28 cellular contexts compared by ENCODE assay signal in genomic region chr18:49591775-49592174, GRCh38. TPM values are rescaled to one million over a fixed set of nuclear protein-coding genes. Genes with fewer than 3 reads are reported as not detected.
A peak's percentile ranks its signal among the peaks of the same experiment; 100 is the strongest.
DNase-seq lines count a peak whose midpoint lies in the region; ATAC-seq, FAIRE-seq and TF ChIP-seq lines count a peak whose summit lies in the region.
"Had no signal": no experiment of that assay in that cellular context is flagged by ENCODE, and none has a peak within 500 bp of the region (broad histone marks: within the 10 kb centered on the region; RNA-seq: fewer than 3 reads in every experiment).

No MANE protein-coding gene starts in this region.

- no peak for FAIRE-seq in HepG2 (lab: Jason Lieb, UNC)
- peak; percentile 36 for FAIRE-seq in small intestine (lab: Jason Lieb, UNC)
- FAIRE-seq: endothelial cell of umbilical vein had no signal

- POLR2A ChIA-PET in HepG2 (lab: Yijun Ruan, JAX) = no interaction called here
- POLR2A ChIA-PET in MCF 10A (lab: Yijun Ruan, JAX) = interaction anchor here (1.2 kb wide), 1 partner anchor 31 kb away, joined by 3 read pairs; no protein-coding TSS in a partner anchor

- intact Hi-C loops in body of pancreas (cut with DNase I) = no loop called here
- intact Hi-C loops in HepG2 (cut with micrococcal nuclease; ENCODE audit: unreplicated experiment) = no loop called here
- intact Hi-C loops in MCF 10A (cut with micrococcal nuclease) = no loop called here

- no peaks in the 10 kb centered on the region for H3K79me2 ChIP-seq in HepG2 (ENCODE audit: insufficient read depth, low read length)

- BruUV-seq in HepG2 (replicated peaks; lab: Mats Ljungman, UMichigan) = TSS peak; percentile 36
- no TSS peak for BruUV-seq in MCF 10A (replicated peaks; lab: Mats Ljungman, UMichigan)

- no peak overlapping the region for H3K9ac ChIP-seq in HepG2 (ENCODE audit: insufficient read depth, low read depth, low read length)

- H3K9me3 ChIP-seq in body of pancreas (no peaks in the 10 kb centered on the region), HepG2 (ENCODE audit: low read length) (no peaks in the 10 kb centered on the region), small intestine (ENCODE audit: control insufficient read depth, low read depth) (no peaks in the 10 kb centered on the region)
- H3K9me3 ChIP-seq: SJCRH30, upper lobe of right lung had no signal

- H3K27ac ChIP-seq in body of pancreas = peak overlapping the region in 2 of 4 donors; percentile 8 to 17
- H3K27ac ChIP-seq in HepG2 (ENCODE audit: extremely low read length, insufficient read depth, low read length) = no peak overlapping the region
- H3K27ac ChIP-seq in small intestine (ENCODE audit: low read depth in 1 of 2, low read length in 1 of 2) = no peak overlapping the region
- H3K27ac ChIP-seq: SJCRH30, skin epidermis, upper lobe of right lung had no signal

- H3K4me3 Mint-ChIP-seq in MCF 10A (ENCODE audit: unreplicated experiment) = no peak overlapping the region
- H3K4me3 Mint-ChIP-seq: CD4-positive, CD25-positive, alpha-beta regulatory T cell; H9; natural killer cell treated with Interleukin-12 subunit alpha and Interleukin-12 subunit beta and Interleukin-15 and Interleukin-18, amount 100 ng/mL, for 72 hours; T-cell had no signal

- H3K27ac Mint-ChIP-seq in MCF 10A (ENCODE audit: low read depth, unreplicated experiment) = no peak overlapping the region
- H3K27ac Mint-ChIP-seq: activated naive CD4-positive, alpha-beta T cell treated with anti-CD3 and anti-CD28 coated beads, Interleukin-2, amount 50 U/mL, for 72 hours; CD4-positive, CD25-positive, alpha-beta regulatory T cell; H9; natural killer cell treated with Interleukin-12 subunit alpha and Interleukin-12 subunit beta and Interleukin-15 and Interleukin-18, amount 100 ng/mL, for 72 hours; T-cell had no signal

- no peak for TF ChIP-seq RAD21 in HepG2 (CRISPR knock-in tag; IDR thresholded peaks at IDR 0.05)

- H3K27me3 ChIP-seq in body of pancreas (no peaks in the 10 kb centered on the region), HepG2 (ENCODE audit: control insufficient read depth in 1 of 2, insufficient read depth in 2 of 2, low read length in 2 of 2) (no peaks in the 10 kb centered on the region), small intestine (ENCODE audit: control insufficient read depth in 2 of 2, insufficient read depth in 2 of 2, low read length in 2 of 2) (no peaks in the 10 kb centered on the region)
- H3K27me3 ChIP-seq: SJCRH30, upper lobe of right lung had no signal

- TF ChIP-seq CTCF in body of pancreas (IDR thresholded peaks at IDR 0.05) = no peak
- TF ChIP-seq CTCF in HepG2 (CRISPR knock-in tag; IDR thresholded peaks at IDR 0.05) = no peak
- TF ChIP-seq CTCF in MCF 10A (IDR thresholded peaks at IDR 0.05; ENCODE audit: unreplicated experiment) = no peak

- TF ChIP-seq EP300 in HepG2 (IDR thresholded peaks at IDR 0.05; ENCODE audit: low read depth in 2 of 2, low read length in 2 of 2) (no peak), HepG2 (CRISPR knock-in tag; IDR thresholded peaks at IDR 0.05; ENCODE audit: borderline replicate concordance) (no peak)

- no peak overlapping the region for H3K4me2 ChIP-seq in HepG2 (ENCODE audit: low read depth, low read length)

- peak; percentile 31 for DNase-seq in NCI-H1694 treated with DMSO at 0.1 percent for 48 hours (lab: John Stamatoyannopoulos, UW)
- no peak for DNase-seq in NCI-H1694 (lab: John Stamatoyannopoulos, UW)
- DNase-seq in body of pancreas = no peak
- DNase-seq in HepG2 (ENCODE audit: low spot score) = no peak
- DNase-seq in small intestine = peak; percentile 95
- DNase-seq in MCF 10A (ENCODE audit: unreplicated experiment) = no peak
- DNase-seq: 8988T; activated CD4-positive, alpha-beta T cell treated with anti-CD3 and anti-CD28 coated beads, Interleukin-2, amount 50 U/mL, for 1 hour; activated CD4-positive, CD25-positive, alpha-beta regulatory T cell; activated effector memory CD4-positive, alpha-beta T cell treated with Interleukin-2 at 50 U/mL for 16 hours; activated T-cell treated with anti-CD3 and anti-CD28 coated beads, Interleukin-2, amount 50 U/mL, for 1 hour; amygdala; CD4-positive, CD25-positive, alpha-beta regulatory T cell; DMS 273 treated with DMSO at 0.1 percent for 48 hours; H9; MV-4-11; NCI-H1436; NCI-H2107; SJCRH30; stimulated activated naive CD4-positive, alpha-beta T cell; T-cell; upper lobe of right lung had no signal

- TF ChIP-seq POLR2A in body of pancreas (IDR thresholded peaks at IDR 0.05) (no peak), HepG2 (IDR thresholded peaks at IDR 0.05; ENCODE audit: insufficient read depth in 1 of 2, low read depth in 2 of 2, low read length in 2 of 2) (no peak)

- H3K4me1 Mint-ChIP-seq in MCF 10A (ENCODE audit: insufficient read depth, unreplicated experiment) = peaks cover 2% of the 10 kb centered on the region
- H3K4me1 Mint-ChIP-seq: CD4-positive, CD25-positive, alpha-beta regulatory T cell; T-cell had no signal

- H3K36me3 ChIP-seq in body of pancreas (replicated peaks in 1 of 2; ENCODE audit: insufficient read depth in 1 of 2, low read depth in 2 of 2) (no peaks in the 10 kb centered on the region), HepG2 (replicated peaks in 1 of 2; ENCODE audit: control insufficient read depth in 1 of 2, insufficient read depth in 2 of 2, low read length in 2 of 2) (no peaks in the 10 kb centered on the region), small intestine (ENCODE audit: control insufficient read depth in 2 of 2, insufficient read depth in 2 of 2, low read length in 2 of 2) (no peaks in the 10 kb centered on the region)
- H3K36me3 ChIP-seq: SJCRH30, upper lobe of right lung had no signal

- in situ Hi-C loops in HepG2 (cut with HindIII; ENCODE audit: extremely low pct_ligation_motif_present, low pct_unique_long_range_greater_than_20kb) = no loop called here

- H3K4me1 ChIP-seq in body of pancreas = peaks cover 12% of the 10 kb centered on the region
- peaks cover 16% of the 10 kb centered on the region for H3K4me1 ChIP-seq in HepG2 (ENCODE audit: insufficient read depth, low read length)
- no peaks in the 10 kb centered on the region for H3K4me1 ChIP-seq in small intestine (ENCODE audit: control insufficient read depth in 2 of 2, insufficient read depth in 1 of 2, low read depth in 1 of 2, low read length in 1 of 2)
- H3K4me1 ChIP-seq: upper lobe of right lung had no signal

- no peak overlapping the region for H2AFZ ChIP-seq in HepG2 (ENCODE audit: low read length)

- H3K36me3 Mint-ChIP-seq in MCF 10A (ENCODE audit: insufficient read depth, unreplicated experiment) = peaks cover 11% of the 10 kb centered on the region
- H3K36me3 Mint-ChIP-seq: activated naive CD4-positive, alpha-beta T cell treated with anti-CD3 and anti-CD28 coated beads, Interleukin-2, amount 50 U/mL, for 72 hours; CD4-positive, CD25-positive, alpha-beta regulatory T cell; natural killer cell treated with Interleukin-12 subunit alpha and Interleukin-12 subunit beta and Interleukin-15 and Interleukin-18, amount 100 ng/mL, for 72 hours; T-cell had no signal

- 6 to 14% methylated on average over 4 of the region's 4 CpGs for WGBS in body of pancreas, 2 donors
- WGBS in HepG2 (ENCODE audit: low lambda C conversion rate) = 63% methylated on average over 4 of the region's 4 CpGs
- 6 to 38% (median 17%) methylated on average over 4 of the region's 4 CpGs for WGBS in small intestine, 3 donors

- H3K9me3 Mint-ChIP-seq in MCF 10A (ENCODE audit: unreplicated experiment) = no peaks in the 10 kb centered on the region
- H3K9me3 Mint-ChIP-seq: activated naive CD4-positive, alpha-beta T cell treated with anti-CD3 and anti-CD28 coated beads, Interleukin-2, amount 50 U/mL, for 72 hours; H9; natural killer cell treated with Interleukin-12 subunit alpha and Interleukin-12 subunit beta and Interleukin-15 and Interleukin-18, amount 100 ng/mL, for 72 hours; T-cell had no signal

- CTCF ChIA-PET in HepG2 (lab: Yijun Ruan, JAX; ENCODE audit: low intra/inter-chr PET ratio, low total read pairs) = no interaction called here
- CTCF ChIA-PET in MCF 10A (lab: Yijun Ruan, JAX) = no interaction called here

- peak; percentile 38 for ATAC-seq in body of pancreas
- no peak for ATAC-seq in HepG2
- no peak for ATAC-seq in GM19452 (IDR thresholded peaks at IDR 0.05; ENCODE audit: unreplicated experiment)
- ATAC-seq in GM18502 (IDR thresholded peaks at IDR 0.05; ENCODE audit: poor library complexity, unreplicated experiment) = no peak
- ATAC-seq: activated naive CD4-positive, alpha-beta T cell treated with anti-CD3 and anti-CD28 coated beads, Interleukin-2, amount 50 U/mL, for 72 hours; natural killer cell treated with Interleukin-12 subunit alpha and Interleukin-12 subunit beta and Interleukin-15 and Interleukin-18, amount 100 ng/mL, for 72 hours; T-cell; upper lobe of right lung had no signal

- H3K27me3 Mint-ChIP-seq in MCF 10A (ENCODE audit: insufficient read depth, unreplicated experiment) = no peaks in the 10 kb centered on the region

- no peak overlapping the region for H3K4me3 ChIP-seq in body of pancreas
- H3K4me3 ChIP-seq in HepG2 (replicated peaks in 1 of 3; ENCODE audit: insufficient read depth in 1 of 3, low read depth in 2 of 3, low read length in 3 of 3) = no peak overlapping the region
- H3K4me3 ChIP-seq in small intestine (ENCODE audit: low read depth in 1 of 2, low read length in 2 of 2) = no peak overlapping the region
- H3K4me3 ChIP-seq: SJCRH30, skin epidermis, upper lobe of right lung had no signal

- H4K20me1 ChIP-seq in HepG2 (ENCODE audit: insufficient read depth, low read length) = no peaks in the 10 kb centered on the region

RNA-seq across cellular contexts. Expression of gene LIPG, which starts 29.9 kb away (rescaled TPM):
- total RNA-seq in body of pancreas = under 1 TPM; 0.52 to 0.66 TPM
- total RNA-seq in HepG2 (2016; rRNA removed; fragmentation: Illumina TruSeq; extraction: Trizol) = 4.9 and 10.8 TPM in 2 replicates
- 0.40 and 0.97 TPM in 2 replicates for total RNA-seq in HepG2 (2016; cell fraction: cytosol; rRNA removed; fragmentation: Illumina TruSeq; extraction: Trizol; ENCODE audit: low read depth)
- total RNA-seq in HepG2 (2016; cell fraction: insoluble cytoplasmic fraction; rRNA removed; fragmentation: Illumina TruSeq; extraction: Trizol) = 5.5 and 12.1 TPM in 2 replicates
- total RNA-seq in HepG2 (2016; cell fraction: membrane; rRNA removed; fragmentation: Illumina TruSeq; extraction: Trizol) = 2.7 and 2.9 TPM in 2 replicates
- total RNA-seq in HepG2 (2016; cell fraction: nucleus; rRNA removed; fragmentation: Illumina TruSeq; extraction: Trizol) = 12.8 and 17.5 TPM in 2 replicates
- 0.96 and 4.6 TPM in 2 replicates for polyA plus RNA-seq in HepG2 (2011; rRNA removed)
- polyA plus RNA-seq in HepG2 (2011; cell fraction: cytosol; rRNA removed) = 1.0 and 4.5 TPM in 2 replicates
- polyA plus RNA-seq in HepG2 (2011; cell fraction: nucleus; rRNA removed) = 1.4 and 5.0 TPM in 2 replicates
- polyA plus RNA-seq in HepG2 (2012) = 3.4 and 3.7 TPM in 2 replicates
- polyA plus RNA-seq in HepG2 (2016; cell fraction: cytosol; fragmentation: Illumina TruSeq; extraction: Trizol; ENCODE audit: low read depth) = 0.68 and 0.74 TPM in 2 replicates
- polyA plus RNA-seq in HepG2 (2016; cell fraction: insoluble cytoplasmic fraction; fragmentation: Illumina TruSeq; extraction: Trizol; ENCODE audit: low read depth) = 3.4 and 3.6 TPM in 2 replicates
- 0.89 and 1.1 TPM in 2 replicates for polyA plus RNA-seq in HepG2 (2016; cell fraction: membrane; fragmentation: Illumina TruSeq; extraction: Trizol; ENCODE audit: low read depth)
- 14.7 and 16.1 TPM in 2 replicates for polyA plus RNA-seq in HepG2 (2016; cell fraction: nucleus; fragmentation: Illumina TruSeq; extraction: Trizol; ENCODE audit: insufficient read depth, low read depth)
- 0.16 and 1.9 TPM in 2 replicates for polyA minus RNA-seq in HepG2 (2011; rRNA and poly(A)+ RNA removed; ENCODE audit: low replicate concordance)
- 2.0 and 4.5 TPM in 2 replicates for polyA minus RNA-seq in HepG2 (2011; cell fraction: cytosol; rRNA and poly(A)+ RNA removed)
- polyA minus RNA-seq in HepG2 (2011; cell fraction: nucleus; rRNA and poly(A)+ RNA removed) = 0.77 and 4.4 TPM in 2 replicates
- 10 to 100 TPM in 1 of 3 donors, 1 to 10 TPM in 2; 1.9 to 26.9 (median 8.7) TPM for polyA plus RNA-seq in small intestine
- total RNA-seq in MCF 10A (2022) = 57.8 and 67.6 TPM in 2 replicates
- total RNA-seq: CD4-positive, CD25-positive, alpha-beta regulatory T cell had no signal
- polyA plus RNA-seq: CD4-positive, CD25-positive, alpha-beta regulatory T cell had no signal

Comparison
In these comparisons a context has a peak if more than half of its experiments do, and no peak if none do; other contexts are left out.
1. DNase-seq: peak in NCI-H1694 treated with DMSO at 0.1 percent for 48 hours (single experiment) and small intestine (single experiment); none in NCI-H1694 (single experiment), body of pancreas (0 of 4), HepG2 (single experiment) and MCF 10A (single experiment).